ENCODE assay signal across 1 cellular context in genomic region chr7:2490306-2490705, GRCh38.
TF ChIP-seq lines count a peak whose summit lies in the region.

No MANE protein-coding gene starts in this region.

TF ChIP-seq in IMR-90, 13 proteins besides CTCF, POLR2A, EP300 and RAD21:
- no peak for TF ChIP-seq MAZ (IDR thresholded peaks at IDR 0.05; ENCODE audit: borderline replicate concordance, low read depth, low read length)
- TF ChIP-seq MAFK (IDR thresholded peaks at IDR 0.05; ENCODE audit: low read depth, low read length), result no peak
- no peak for TF ChIP-seq FOS (IDR thresholded peaks at IDR 0.05; ENCODE audit: low read depth, low read length)
- TF ChIP-seq, protein P1, sequence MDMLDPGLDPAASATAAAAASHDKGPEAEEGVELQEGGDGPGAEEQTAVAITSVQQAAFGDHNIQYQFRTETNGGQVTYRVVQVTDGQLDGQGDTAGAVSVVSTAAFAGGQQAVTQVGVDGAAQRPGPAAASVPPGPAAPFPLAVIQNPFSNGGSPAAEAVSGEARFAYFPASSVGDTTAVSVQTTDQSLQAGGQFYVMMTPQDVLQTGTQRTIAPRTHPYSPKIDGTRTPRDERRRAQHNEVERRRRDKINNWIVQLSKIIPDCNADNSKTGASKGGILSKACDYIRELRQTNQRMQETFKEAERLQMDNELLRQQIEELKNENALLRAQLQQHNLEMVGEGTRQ (IDR thresholded peaks at IDR 0.05; ENCODE audit: low read depth, low read length), result no peak
- TF ChIP-seq BHLHE40 (IDR thresholded peaks at IDR 0.05; ENCODE audit: low read depth, low read length), result no peak
- TF ChIP-seq CHD1 (IDR thresholded peaks at IDR 0.05; ENCODE audit: low read depth, low read length), result no peak
- TF ChIP-seq SMC3 (IDR thresholded peaks at IDR 0.05; ENCODE audit: low read depth, low read length), result no peak
- TF ChIP-seq NFE2L2 (IDR thresholded peaks at IDR 0.05; ENCODE audit: low read depth, low read length), result no peak
- no peak for TF ChIP-seq CEBPB (IDR thresholded peaks at IDR 0.05; ENCODE audit: low read depth, low read length)
- no peak for TF ChIP-seq RCOR1 (IDR thresholded peaks at IDR 0.05; ENCODE audit: insufficient replicate concordance, low read length)
- no peak for TF ChIP-seq RFX5 (IDR thresholded peaks at IDR 0.05; ENCODE audit: low read depth, low read length)
- TF ChIP-seq MXI1 (IDR thresholded peaks at IDR 0.05; ENCODE audit: borderline replicate concordance, low read depth, low read length), result no peak
- TF ChIP-seq, protein P2, sequence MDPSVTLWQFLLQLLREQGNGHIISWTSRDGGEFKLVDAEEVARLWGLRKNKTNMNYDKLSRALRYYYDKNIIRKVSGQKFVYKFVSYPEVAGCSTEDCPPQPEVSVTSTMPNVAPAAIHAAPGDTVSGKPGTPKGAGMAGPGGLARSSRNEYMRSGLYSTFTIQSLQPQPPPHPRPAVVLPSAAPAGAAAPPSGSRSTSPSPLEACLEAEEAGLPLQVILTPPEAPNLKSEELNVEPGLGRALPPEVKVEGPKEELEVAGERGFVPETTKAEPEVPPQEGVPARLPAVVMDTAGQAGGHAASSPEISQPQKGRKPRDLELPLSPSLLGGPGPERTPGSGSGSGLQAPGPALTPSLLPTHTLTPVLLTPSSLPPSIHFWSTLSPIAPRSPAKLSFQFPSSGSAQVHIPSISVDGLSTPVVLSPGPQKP (IDR thresholded peaks at IDR 0.05; ENCODE audit: borderline replicate concordance, low read depth, low read length), result no peak
